23 cellular contexts compared by ENCODE assay signal in genomic region chr14:29752221-29752923, GRCh38.
DNase-seq lines count a peak whose midpoint lies in the region; ATAC-seq, FAIRE-seq and TF ChIP-seq lines count a peak whose summit lies in the region.
"Had no signal": no experiment of that assay in that cellular context is flagged by ENCODE, and none has a peak within 500 bp of the region (broad histone marks: within the 10 kb centered on the region; RNA-seq: fewer than 3 reads in every experiment).

No MANE protein-coding gene starts in this region.

- H3K27ac ChIP-seq in A673 (ENCODE audit: low read depth, low read length, poor library complexity, severe bottlenecking) (peak overlapping the region; percentile 7), HEK293 (ENCODE audit: extremely low read depth, low read depth, low read length) (no peak overlapping the region), small intestine (ENCODE audit: low read depth in 1 of 2, low read length in 1 of 2) (no peak overlapping the region)
- H3K27ac ChIP-seq: HL-60 had no signal

- H3K27me3 ChIP-seq in A673 (replicated peaks; ENCODE audit: insufficient read depth, low read depth, low read length, poor library complexity) = no peaks in the 10 kb centered on the region
- H3K27me3 ChIP-seq in small intestine (ENCODE audit: control insufficient read depth in 2 of 2, insufficient read depth in 2 of 2, low read length in 2 of 2) = no peaks in the 10 kb centered on the region
- H3K27me3 ChIP-seq: BE2C had no signal

- no peak overlapping the region for H3K4me3 Mint-ChIP-seq in activated CD8-positive, alpha-beta T cell treated with anti-CD3 and anti-CD28 coated beads, Interleukin-2, amount 10 ng/mL, durations not matched to agents 7 days and 5 days
- H3K4me3 Mint-ChIP-seq: CD4-positive, CD25-positive, alpha-beta regulatory T cell; CD8-positive, alpha-beta memory T cell; H9; IgD-negative memory B cell had no signal

- H3K9me3 Mint-ChIP-seq in activated CD8-positive, alpha-beta T cell treated with anti-CD3 and anti-CD28 coated beads, Interleukin-2, amount 10 ng/mL, durations not matched to agents 7 days and 5 days (ENCODE audit: insufficient read depth) = no peaks in the 10 kb centered on the region
- H3K9me3 Mint-ChIP-seq: H9 had no signal

- H3K4me1 Mint-ChIP-seq in activated CD8-positive, alpha-beta T cell treated with anti-CD3 and anti-CD28 coated beads, Interleukin-2, amount 10 ng/mL, durations not matched to agents 7 days and 5 days (ENCODE audit: low read depth) = no peaks in the 10 kb centered on the region
- H3K4me1 Mint-ChIP-seq: CD4-positive, CD25-positive, alpha-beta regulatory T cell; CD8-positive, alpha-beta memory T cell had no signal

- 13 to 41% (median 30%) methylated on average over 3 of the region's 3 CpGs for WGBS in small intestine, 3 donors

- BruUV-seq in A673 (replicated peaks; lab: Mats Ljungman, UMichigan) = no TSS peak

- H3K36me3 Mint-ChIP-seq in activated CD8-positive, alpha-beta T cell treated with anti-CD3 and anti-CD28 coated beads, Interleukin-2, amount 10 ng/mL, durations not matched to agents 7 days and 5 days (ENCODE audit: low read depth) = no peaks in the 10 kb centered on the region
- H3K36me3 Mint-ChIP-seq: CD4-positive, CD25-positive, alpha-beta regulatory T cell; CD8-positive, alpha-beta memory T cell; IgD-negative memory B cell had no signal

- H3K9me3 ChIP-seq in A673 (ENCODE audit: low read depth, low read length, poor library complexity, severe bottlenecking) = no peaks in the 10 kb centered on the region
- no peaks in the 10 kb centered on the region for H3K9me3 ChIP-seq in HEK293 (ENCODE audit: control insufficient read depth, insufficient read depth, low read depth, low read length)
- H3K9me3 ChIP-seq in small intestine (ENCODE audit: control insufficient read depth, low read depth) = no peaks in the 10 kb centered on the region
- H3K9me3 ChIP-seq: BE2C had no signal

- no peak overlapping the region for H3K27ac Mint-ChIP-seq in activated CD8-positive, alpha-beta T cell treated with anti-CD3 and anti-CD28 coated beads, Interleukin-2, amount 10 ng/mL, durations not matched to agents 7 days and 5 days
- H3K27ac Mint-ChIP-seq: CD4-positive, CD25-positive, alpha-beta regulatory T cell; CD8-positive, alpha-beta memory T cell; H9; IgD-negative memory B cell had no signal

- no peaks in the 10 kb centered on the region for H3K27me3 Mint-ChIP-seq in activated CD8-positive, alpha-beta T cell treated with anti-CD3 and anti-CD28 coated beads, Interleukin-2, amount 10 ng/mL, durations not matched to agents 7 days and 5 days (ENCODE audit: low read depth)
- H3K27me3 Mint-ChIP-seq: CD4-positive, CD25-positive, alpha-beta regulatory T cell; CD8-positive, alpha-beta memory T cell; IgD-negative memory B cell had no signal

- H3K4me1 ChIP-seq in A673 (ENCODE audit: insufficient read depth, low read length, poor library complexity, severe bottlenecking) (peaks cover 22% of the 10 kb centered on the region), HEK293 (ENCODE audit: control insufficient read depth, insufficient read depth, low read length) (peaks cover 25% of the 10 kb centered on the region), small intestine (ENCODE audit: control insufficient read depth in 2 of 2, insufficient read depth in 1 of 2, low read depth in 1 of 2, low read length in 1 of 2) (peaks cover 2 to 3% of the 10 kb centered on the region in 2 donors)
- H3K4me1 ChIP-seq: BE2C had no signal

- FAIRE-seq in small intestine (lab: Jason Lieb, UNC) = no peak
- FAIRE-seq: GM12878, H1, HTR-8/SVneo had no signal

- CTCF ChIA-PET in A673 (lab: Charles Lee) = no interaction called here
- CTCF ChIA-PET in HEK293 (lab: Yijun Ruan, JAX) = no interaction called here
- CTCF ChIA-PET in activated CD8-positive, alpha-beta T cell treated with anti-CD3 and anti-CD28 coated beads, Interleukin-2, amount 10 ng/mL, durations not matched to agents 7 days and 5 days (lab: Charles Lee) = no interaction called here

- H3K36me3 ChIP-seq in A673 (ENCODE audit: insufficient read depth, low read length, poor library complexity, severe bottlenecking) (no peaks in the 10 kb centered on the region), HEK293 (ENCODE audit: control insufficient read depth in 2 of 2, insufficient read depth in 1 of 2, low read length in 2 of 2) (no peaks in the 10 kb centered on the region), small intestine (ENCODE audit: control insufficient read depth in 2 of 2, insufficient read depth in 2 of 2, low read length in 2 of 2) (no peaks in the 10 kb centered on the region)
- H3K36me3 ChIP-seq: BE2C had no signal

- TF ChIP-seq CTCF in A673 (conservative IDR thresholded peaks at IDR 0.05; ENCODE audit: low read depth, low read length) (no peak), HEK293 (tag by site-specific recombination; IDR thresholded peaks at IDR 0.05) (no peak)

- POLR2A ChIA-PET in A673 (lab: Charles Lee; ENCODE audit: low non-redundant PET) (no interaction called here), HEK293 (lab: Yijun Ruan, JAX) (no interaction called here)
- POLR2A ChIA-PET in activated CD8-positive, alpha-beta T cell treated with anti-CD3 and anti-CD28 coated beads, Interleukin-2, amount 10 ng/mL, durations not matched to agents 7 days and 5 days (lab: Charles Lee) = no interaction called here

- no peak for ATAC-seq in activated CD8-positive, alpha-beta T cell treated with anti-CD3 and anti-CD28 coated beads, Interleukin-2, amount 10 ng/mL, durations not matched to agents 7 days and 5 days
- ATAC-seq: GM12878 had no signal

- intact Hi-C loops in A673 (cut with micrococcal nuclease; ENCODE audit: unreplicated experiment) = no loop called here

- H3K4me3 ChIP-seq in A673 (ENCODE audit: low read depth, low read length, poor library complexity, severe bottlenecking) (no peak overlapping the region), HEK293 (ENCODE audit: low read depth, low read length) (no peak overlapping the region), small intestine (ENCODE audit: low read depth in 1 of 2, low read length in 2 of 2) (no peak overlapping the region)
- H3K4me3 ChIP-seq: GM12878 had no signal

- DNase-seq in A673 (ENCODE audit: low spot score) = no peak
- peak; percentile 43 for DNase-seq in NCI-H69 (lab: John Stamatoyannopoulos, UW)
- DNase-seq in small intestine = peak; percentile 42
- no peak for DNase-seq in amniotic stem cell (lab: John Stamatoyannopoulos, UW)
- no peak for DNase-seq in activated CD4-positive, alpha-beta T cell treated with anti-CD3 and anti-CD28 coated beads for 1 hour
- no peak for DNase-seq in activated CD8-positive, alpha-beta T cell treated with anti-CD3 and anti-CD28 coated beads, Interleukin-2, amount 10 ng/mL, durations not matched to agents 7 days and 5 days
- DNase-seq: ACHN; BE2C; C1 segment of cervical spinal cord; CD4-positive, CD25-positive, alpha-beta regulatory T cell; CD8-positive, alpha-beta memory T cell; COR-L47; DMS 273 treated with DMSO at 0.1 percent for 48 hours; DMS53; DND-41; EL; H9 had no signal

TF ChIP-seq in HEK293, 187 proteins besides CTCF, POLR2A, EP300 and RAD21 (continues in another document):
- TF ChIP-seq, protein P1, sequence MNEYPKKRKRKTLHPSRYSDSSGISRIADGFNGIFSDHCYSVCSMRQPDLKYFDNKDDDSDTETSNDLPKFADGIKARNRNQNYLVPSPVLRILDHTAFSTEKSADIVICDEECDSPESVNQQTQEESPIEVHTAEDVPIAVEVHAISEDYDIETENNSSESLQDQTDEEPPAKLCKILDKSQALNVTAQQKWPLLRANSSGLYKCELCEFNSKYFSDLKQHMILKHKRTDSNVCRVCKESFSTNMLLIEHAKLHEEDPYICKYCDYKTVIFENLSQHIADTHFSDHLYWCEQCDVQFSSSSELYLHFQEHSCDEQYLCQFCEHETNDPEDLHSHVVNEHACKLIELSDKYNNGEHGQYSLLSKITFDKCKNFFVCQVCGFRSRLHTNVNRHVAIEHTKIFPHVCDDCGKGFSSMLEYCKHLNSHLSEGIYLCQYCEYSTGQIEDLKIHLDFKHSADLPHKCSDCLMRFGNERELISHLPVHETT (tag by site-specific recombination; IDR thresholded peaks at IDR 0.05) = 0 out of 2 replicates have a peak, but pooled peaks have one; percentile 28
- no peak for TF ChIP-seq ZNF354C (tag by site-specific recombination; IDR thresholded peaks at IDR 0.05; ENCODE audit: borderline replicate concordance, low read depth)
- TF ChIP-seq ZNF10 (tag by site-specific recombination; IDR thresholded peaks at IDR 0.05) = peak; percentile 74; the same call in 1 of the 2 replicates
- peak; percentile 93 for TF ChIP-seq ZIC2 (tag by site-specific recombination; IDR thresholded peaks at IDR 0.05)
- no peak for TF ChIP-seq ZNF302 (tag by site-specific recombination; IDR thresholded peaks at IDR 0.05; ENCODE audit: low read depth)
- TF ChIP-seq ZNF629 (tag by site-specific recombination; IDR thresholded peaks at IDR 0.05) = peak; percentile 62; the same call in 1 of the 2 replicates
- 0 out of 2 replicates have a peak, but pooled peaks have one; percentile 42 for TF ChIP-seq TSHZ1 (tag by site-specific recombination; IDR thresholded peaks at IDR 0.05; ENCODE audit: borderline replicate concordance)
- peak; percentile 30; the same call in 1 of the 2 replicates for TF ChIP-seq KLF10 (tag by site-specific recombination; IDR thresholded peaks at IDR 0.05)
- no peak for TF ChIP-seq ZNF266 (tag by site-specific recombination; IDR thresholded peaks at IDR 0.05; ENCODE audit: low read depth)

Comparison
In these comparisons a context has a peak if more than half of its experiments do, and no peak if none do; other contexts are left out.
1. DNase-seq: peak in NCI-H69 (single experiment) and small intestine (single experiment); none in A673 (single experiment), amniotic stem cell (single experiment), activated CD4-positive, alpha-beta T cell treated with anti-CD3 and anti-CD28 coated beads for 1 hour (single experiment) and activated CD8-positive, alpha-beta T cell treated with anti-CD3 and anti-CD28 coated beads, Interleukin-2, amount 10 ng/mL, durations not matched to agents 7 days and 5 days (single experiment).